Comparison of ENCODE assay signal across 11 cellular contexts in the genomic region with DNA sequence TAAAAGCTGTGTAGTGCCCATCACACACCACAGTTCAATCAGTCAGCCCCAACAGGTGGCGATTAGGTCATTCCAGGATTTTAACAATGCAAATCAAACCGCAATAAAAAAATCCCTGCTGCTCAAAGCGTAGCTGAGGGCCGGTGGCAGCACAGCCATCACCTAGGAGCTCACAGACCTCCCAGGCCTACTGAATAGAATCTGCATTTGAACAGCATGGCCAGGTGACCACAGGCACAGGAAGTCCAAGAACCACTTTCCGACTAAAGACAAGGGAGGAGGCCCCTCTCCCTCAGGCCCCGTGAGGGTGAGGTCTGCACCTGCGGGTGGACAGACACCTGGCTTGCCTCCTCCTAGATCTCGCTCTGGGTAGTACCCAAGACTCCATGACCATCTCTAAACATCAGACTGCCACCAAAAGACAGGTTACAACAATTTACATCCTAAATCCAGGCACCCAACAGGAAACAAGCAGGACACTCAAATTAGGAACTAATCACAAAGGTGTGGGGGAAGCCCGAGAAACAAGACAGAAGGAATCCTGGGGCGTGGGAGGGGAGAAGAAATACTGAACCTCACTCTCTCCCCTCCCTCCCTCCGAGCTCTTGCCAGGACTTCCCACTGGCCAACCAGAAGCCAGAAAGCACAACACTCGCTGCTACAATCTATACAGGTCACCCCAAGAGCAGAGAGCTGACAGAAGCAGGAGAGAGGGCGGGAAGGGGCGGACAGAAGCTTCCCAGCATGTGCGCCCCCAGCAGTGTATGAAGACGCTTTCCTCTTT.
DNase-seq lines count a peak whose midpoint lies in the region; ATAC-seq lines count a peak whose summit lies in the region.
"Had no signal": no experiment of that assay in that cellular context is flagged by ENCODE, and none has a peak within 500 bp of the region (broad histone marks: within the 10 kb centered on the region; RNA-seq: fewer than 3 reads in every experiment).

No MANE protein-coding gene starts in this region.

- peak; percentile 46 for ATAC-seq in GM21619 (IDR thresholded peaks at IDR 0.05; ENCODE audit: unreplicated experiment)
- ATAC-seq: activated naive CD4-positive, alpha-beta T cell treated with anti-CD3 and anti-CD28 coated beads, Interleukin-2, amount 50 U/mL, for 72 hours; gastrocnemius medialis had no signal

- DNase-seq in ELF-1 (ENCODE audit: low read depth, low spot score): peak; percentile 71
- peak; percentile 15 for DNase-seq in NCI-H526 treated with DMSO at 0.1 percent for 48 hours (lab: John Stamatoyannopoulos, UW)
- peak; percentile 72 for DNase-seq in iPS-NIHi7 (ENCODE audit: extremely low spot score)
- DNase-seq in CD1c-positive myeloid dendritic cell (ENCODE audit: extremely low spot score): no peak
- no peak for DNase-seq in activated CD8-positive, alpha-beta memory T cell treated with anti-CD3 and anti-CD28 coated beads, Interleukin-2, amount 50 U/mL, for 4 hours
- no peak for DNase-seq in stimulated activated CD4-positive, alpha-beta T cell treated with anti-CD3 and anti-CD28 coated beads, Interleukin-15, amount 100 ng/mL, for 24 hours
- DNase-seq in NCI-H1694 treated with DMSO at 0.1 percent for 48 hours (lab: John Stamatoyannopoulos, UW): no peak
- DNase-seq: DMS53, gastrocnemius medialis had no signal

Comparison
In these comparisons a context has a peak if more than half of its experiments do, and no peak if none do; other contexts are left out.
1. DNase-seq: peak in ELF-1 (single experiment), NCI-H526 treated with DMSO at 0.1 percent for 48 hours (single experiment) and iPS-NIHi7 (single experiment); none in CD1c-positive myeloid dendritic cell (single experiment), activated CD8-positive, alpha-beta memory T cell treated with anti-CD3 and anti-CD28 coated beads, Interleukin-2, amount 50 U/mL, for 4 hours (single experiment), stimulated activated CD4-positive, alpha-beta T cell treated with anti-CD3 and anti-CD28 coated beads, Interleukin-15, amount 100 ng/mL, for 24 hours (single experiment) and NCI-H1694 treated with DMSO at 0.1 percent for 48 hours (single experiment).